Comparison of ENCODE assay signal across 19 cellular contexts in genomic region chr5:112885001-112885400, GRCh38. TPM values are rescaled to one million over a fixed set of nuclear protein-coding genes. Genes with fewer than 3 reads are reported as not detected.
DNase-seq lines count a peak whose midpoint lies in the region; ATAC-seq and TF ChIP-seq lines count a peak whose summit lies in the region.
"Had no signal": no experiment of that assay in that cellular context is flagged by ENCODE, and none has a peak within 500 bp of the region (broad histone marks: within the 10 kb centered on the region; RNA-seq: fewer than 3 reads in every experiment).

No MANE protein-coding gene starts in this region.

- POLR2A ChIA-PET in activated naive CD8-positive, alpha-beta T cell treated with anti-CD3 and anti-CD28 coated beads, Interleukin-2, amount 10 ng/mL, durations not matched to agents 7 days and 5 days (lab: Charles Lee) = no interaction called here

- no peaks in the 10 kb centered on the region for H3K27me3 Mint-ChIP-seq in activated naive CD8-positive, alpha-beta T cell
- H3K27me3 Mint-ChIP-seq in activated naive CD8-positive, alpha-beta T cell treated with anti-CD3 and anti-CD28 coated beads, Interleukin-2, amount 50 U/mL, for 24 hours = no peaks in the 10 kb centered on the region
- no peaks in the 10 kb centered on the region for H3K27me3 Mint-ChIP-seq in activated naive CD8-positive, alpha-beta T cell treated with anti-CD3 and anti-CD28 coated beads, Interleukin-2, amount 10 ng/mL, durations not matched to agents 7 days and 5 days

- TF ChIP-seq POLR2A in stomach (IDR thresholded peaks at IDR 0.05) = no peak

- peak overlapping the region in 2 of 5 donors; percentile 13 to 33 for H3K27ac ChIP-seq in stomach
- H3K27ac ChIP-seq: parathyroid adenoma, PC-9, uterus had no signal

- TF ChIP-seq EP300 in stomach (IDR thresholded peaks at IDR 0.05) = no peak

- H3K36me3 Mint-ChIP-seq in activated naive CD8-positive, alpha-beta T cell = peaks cover 23% of the 10 kb centered on the region
- peaks cover 46% of the 10 kb centered on the region for H3K36me3 Mint-ChIP-seq in activated naive CD8-positive, alpha-beta T cell treated with anti-CD3 and anti-CD28 coated beads, Interleukin-2, amount 50 U/mL, for 24 hours (ENCODE audit: low read depth)
- peaks cover 37% of the 10 kb centered on the region for H3K36me3 Mint-ChIP-seq in activated naive CD8-positive, alpha-beta T cell treated with anti-CD3 and anti-CD28 coated beads, Interleukin-2, amount 10 ng/mL, durations not matched to agents 7 days and 5 days

- H3K4me1 ChIP-seq in stomach = peaks cover 6 to 19% (median 12%) of the 10 kb centered on the region in 4 donors
- H3K4me1 ChIP-seq: parathyroid adenoma, uterus had no signal

- peaks cover 46% of the 10 kb centered on the region for H3K4me1 Mint-ChIP-seq in activated naive CD8-positive, alpha-beta T cell (ENCODE audit: low read depth)
- H3K4me1 Mint-ChIP-seq in activated naive CD8-positive, alpha-beta T cell treated with anti-CD3 and anti-CD28 coated beads, Interleukin-2, amount 50 U/mL, for 24 hours = peaks cover 32% of the 10 kb centered on the region
- H3K4me1 Mint-ChIP-seq in activated naive CD8-positive, alpha-beta T cell treated with anti-CD3 and anti-CD28 coated beads, Interleukin-2, amount 10 ng/mL, durations not matched to agents 7 days and 5 days = peaks cover 41% of the 10 kb centered on the region

- H3K27ac Mint-ChIP-seq in activated naive CD8-positive, alpha-beta T cell = peak overlapping the region; percentile 36
- H3K27ac Mint-ChIP-seq in activated naive CD8-positive, alpha-beta T cell treated with anti-CD3 and anti-CD28 coated beads, Interleukin-2, amount 50 U/mL, for 24 hours = no peak overlapping the region
- peak overlapping the region; percentile 4 for H3K27ac Mint-ChIP-seq in activated naive CD8-positive, alpha-beta T cell treated with anti-CD3 and anti-CD28 coated beads, Interleukin-2, amount 10 ng/mL, durations not matched to agents 7 days and 5 days

- DNase-seq in activated naive CD8-positive, alpha-beta T cell treated with anti-CD3 and anti-CD28 coated beads, Interleukin-2, amount 50 U/mL, for 24 hours = no peak
- DNase-seq in activated naive CD8-positive, alpha-beta T cell treated with anti-CD3 and anti-CD28 coated beads, Interleukin-2, amount 10 ng/mL, durations not matched to agents 7 days and 5 days = no peak
- DNase-seq in hypothalamus (lab: John Stamatoyannopoulos, UW) (peak in 37 of 51 donors; percentile 2 to 75 (median 45)), stomach (peak; percentile 63), ecto neural progenitor cell (ENCODE audit: low spot score) (no peak), sciatic nerve (ENCODE audit: low spot score) (no peak), NCI-H1436 (lab: John Stamatoyannopoulos, UW) (no peak)
- DNase-seq: activated CD8-positive, alpha-beta memory T cell treated with anti-CD3 and anti-CD28 coated beads for 24 hours; activated gamma-delta T cell; GDM1; H7; NCI-H1092; PC-9; SK-N-SH; stimulated activated naive CD4-positive, alpha-beta T cell; uterus had no signal

- no peak for ATAC-seq in activated naive CD8-positive, alpha-beta T cell treated with anti-CD3 and anti-CD28 coated beads, Interleukin-2, amount 50 U/mL, for 24 hours
- ATAC-seq in activated naive CD8-positive, alpha-beta T cell treated with anti-CD3 and anti-CD28 coated beads, Interleukin-2, amount 10 ng/mL, durations not matched to agents 7 days and 5 days (ENCODE audit: low read depth) = no peak
- no peak for ATAC-seq in sciatic nerve
- ATAC-seq: K562 had no signal

- no peak overlapping the region for H3K4me3 ChIP-seq in stomach
- H3K4me3 ChIP-seq: K562, PC-9, uterus had no signal

- WGBS in stomach, 5 donors = 42 to 70% (median 56%) methylated on average over 3 of the region's 3 CpGs

- H3K9me3 Mint-ChIP-seq in activated naive CD8-positive, alpha-beta T cell (ENCODE audit: low read depth) = no peaks in the 10 kb centered on the region
- peaks cover 5% of the 10 kb centered on the region for H3K9me3 Mint-ChIP-seq in activated naive CD8-positive, alpha-beta T cell treated with anti-CD3 and anti-CD28 coated beads, Interleukin-2, amount 50 U/mL, for 24 hours
- H3K9me3 Mint-ChIP-seq in activated naive CD8-positive, alpha-beta T cell treated with anti-CD3 and anti-CD28 coated beads, Interleukin-2, amount 10 ng/mL, durations not matched to agents 7 days and 5 days = peaks cover 1% of the 10 kb centered on the region

- no peak for TF ChIP-seq CTCF in stomach (IDR thresholded peaks at IDR 0.05)

- peaks cover 23 to 91% (median 82%) of the 10 kb centered on the region in 4 donors for H3K36me3 ChIP-seq in stomach
- H3K36me3 ChIP-seq: uterus had no signal

- H3K4me3 Mint-ChIP-seq in activated naive CD8-positive, alpha-beta T cell = no peak overlapping the region
- no peak overlapping the region for H3K4me3 Mint-ChIP-seq in activated naive CD8-positive, alpha-beta T cell treated with anti-CD3 and anti-CD28 coated beads, Interleukin-2, amount 50 U/mL, for 24 hours
- H3K4me3 Mint-ChIP-seq in activated naive CD8-positive, alpha-beta T cell treated with anti-CD3 and anti-CD28 coated beads, Interleukin-2, amount 10 ng/mL, durations not matched to agents 7 days and 5 days = no peak overlapping the region

- no peaks in the 10 kb centered on the region for H3K27me3 ChIP-seq in stomach
- H3K27me3 ChIP-seq: uterus had no signal

- intact Hi-C loops in stomach (cut with DNase I; ENCODE audit: low total_unique reads) (no loop called here), sciatic nerve (cut with DNase I) (no loop called here)

- no peaks in the 10 kb centered on the region for H3K9me3 ChIP-seq in stomach
- H3K9me3 ChIP-seq: SK-N-SH, uterus had no signal

RNA-seq across cellular contexts. Expression of gene SRP19, which starts 23.9 kb away (rescaled TPM):
- 10 to 100 TPM; 51.2 to 57.0 TPM for total RNA-seq in activated naive CD8-positive, alpha-beta T cell treated with anti-CD3 and anti-CD28 coated beads, Interleukin-2, amount 10 ng/mL, durations not matched to agents 7 days and 5 days
- total RNA-seq in stomach (10 to 100 TPM in 2 of 5 donors, 1 to 10 TPM in 3; 3.2 to 64.8 (median 6.4) TPM), sciatic nerve (21.2 TPM)
- polyA plus RNA-seq in stomach = 10 to 100 TPM; 62.5 to 99.3 (median 75.8) TPM

RNA-seq across cellular contexts. Expression of gene REEP5, which starts 37.0 kb away (rescaled TPM):
- total RNA-seq in activated naive CD8-positive, alpha-beta T cell treated with anti-CD3 and anti-CD28 coated beads, Interleukin-2, amount 10 ng/mL, durations not matched to agents 7 days and 5 days = 10 to 100 TPM; 59.0 to 65.8 TPM
- 100 to 1,000 TPM in 1 of 5 donors, 10 to 100 TPM in 4; 18.8 to 102 (median 65.9) TPM for total RNA-seq in stomach
- polyA plus RNA-seq in stomach = 10 to 100 TPM; 24.7 to 45.0 (median 35.7) TPM
- 73.6 TPM for total RNA-seq in sciatic nerve

Comparison
In these comparisons a context has a peak if more than half of its experiments do, and no peak if none do; other contexts are left out.
1. DNase-seq: peak in hypothalamus (37 of 51) and stomach (single experiment); none in activated naive CD8-positive, alpha-beta T cell treated with anti-CD3 and anti-CD28 coated beads, Interleukin-2, amount 50 U/mL, for 24 hours (single experiment), activated naive CD8-positive, alpha-beta T cell treated with anti-CD3 and anti-CD28 coated beads, Interleukin-2, amount 10 ng/mL, durations not matched to agents 7 days and 5 days (single experiment), ecto neural progenitor cell (single experiment), sciatic nerve (single experiment) and NCI-H1436 (single experiment).